21 cellular contexts compared by ENCODE assay signal in genomic region chr4:135123632-135124031, GRCh38.
DNase-seq lines count a peak whose midpoint lies in the region; ATAC-seq and TF ChIP-seq lines count a peak whose summit lies in the region.
"Had no signal": no experiment of that assay in that cellular context is flagged by ENCODE, and none has a peak within 500 bp of the region (broad histone marks: within the 10 kb centered on the region; RNA-seq: fewer than 3 reads in every experiment).

No MANE protein-coding gene starts in this region.

- peak overlapping the region in 2 of 3 experiments; percentile 12 to 65; a peak in 3 of 7 replicates for H3K27ac Mint-ChIP-seq in H9
- H3K27ac Mint-ChIP-seq in WTC11: peak overlapping the region; percentile 66; the same call in 1 of the 2 replicates
- peak overlapping the region; percentile 22 for H3K27ac Mint-ChIP-seq in progenitor cell of endocrine pancreas
- H3K27ac Mint-ChIP-seq: T-cell had no signal

- H3K27me3 Mint-ChIP-seq in H9 (ENCODE audit: low read depth) (no peaks in the 10 kb centered on the region), WTC11 (ENCODE audit: low read depth) (no peaks in the 10 kb centered on the region), progenitor cell of endocrine pancreas (no peaks in the 10 kb centered on the region)
- H3K27me3 Mint-ChIP-seq: T-cell had no signal

- no peak overlapping the region for H3K4ac ChIP-seq in H9 (ENCODE audit: low read depth, low read length)

- H3K9ac ChIP-seq in H9 (ENCODE audit: extremely low read depth, insufficient read length, low read length): no peak overlapping the region
- H3K9ac ChIP-seq: SK-N-SH had no signal

- TF ChIP-seq CTCF in H9 (conservative IDR thresholded peaks at IDR 0.05) (no peak), WTC11 (IDR thresholded peaks at IDR 0.05) (no peak), dorsolateral prefrontal cortex (IDR thresholded peaks at IDR 0.05 in 54 of 56, conservative IDR thresholded peaks at IDR 0.05 in 2 of 56; ENCODE audit: low read depth in 1 of 56, partially characterized antibody in 56 of 56) (no peak), progenitor cell of endocrine pancreas (IDR thresholded peaks at IDR 0.05; ENCODE audit: unreplicated experiment) (no peak)

- no peak overlapping the region for H4K91ac ChIP-seq in H9 (ENCODE audit: insufficient read length, low read depth, low read length)

- WGBS in H9 (ENCODE audit: extremely low coverage, insufficient read length, low lambda C conversion rate): no CpG with 5 or more reads among the region's 1 CpG

- H3K9me3 ChIP-seq in H9 (ENCODE audit: control insufficient read depth, low read depth, low read length): no peaks in the 10 kb centered on the region
- H3K9me3 ChIP-seq: SK-N-SH had no signal

- H3K18ac ChIP-seq in H9 (ENCODE audit: insufficient read length, low read depth, low read length): no peak overlapping the region

- no peaks in the 10 kb centered on the region for H3K4me1 ChIP-seq in H9 (ENCODE audit: insufficient read depth, low read length)

- H3K79me1 ChIP-seq in H9 (ENCODE audit: insufficient read depth, low read depth, low read length, poor library complexity, severe bottlenecking): no peaks in the 10 kb centered on the region

- H3K4me3 Mint-ChIP-seq in H9 (no peak overlapping the region), WTC11 (no peak overlapping the region), progenitor cell of endocrine pancreas (ENCODE audit: low read depth) (no peak overlapping the region)
- H3K4me3 Mint-ChIP-seq: T-cell had no signal

- POLR2A ChIA-PET in WTC11 (lab: Charles Lee): no interaction called here

- H3K4me1 Mint-ChIP-seq in H9 (peaks cover 3 to 6% of the 10 kb centered on the region in 2 experiments; a peak in 2 of 4 replicates), WTC11 (peaks cover 12% of the 10 kb centered on the region), progenitor cell of endocrine pancreas (ENCODE audit: low read depth) (peaks cover 31% of the 10 kb centered on the region)
- H3K4me1 Mint-ChIP-seq: T-cell had no signal

- H3K36me3 Mint-ChIP-seq in H9 (ENCODE audit: insufficient read depth in 1 of 3, low read depth in 3 of 3) (no peaks in the 10 kb centered on the region), WTC11 (no peaks in the 10 kb centered on the region), progenitor cell of endocrine pancreas (ENCODE audit: insufficient read depth) (no peaks in the 10 kb centered on the region)
- H3K36me3 Mint-ChIP-seq: T-cell had no signal

- CTCF ChIA-PET in WTC11 (lab: Charles Lee): no interaction called here

- no peak for DNase-seq in H9
- DNase-seq in WTC11 (ENCODE audit: low spot score): no peak
- DNase-seq in dorsolateral prefrontal cortex: no peak
- no peak for DNase-seq in progenitor cell of endocrine pancreas (ENCODE audit: low spot score, unreplicated experiment)
- no peak for DNase-seq in SKM-1 treated with dmso at 0.1 percent for 144 hours (lab: John Stamatoyannopoulos, UW; ENCODE audit: unreplicated experiment)
- DNase-seq in NCI-H526 treated with DMSO at 0.1 percent for 48 hours (lab: John Stamatoyannopoulos, UW): no peak
- DNase-seq: ACHN, AML-193, GDM1, GOT3, KBM-7, NCI-H1105, NCI-H1694, NCI-H2081 treated with DMSO at 0.1 percent for 48 hours, NCI-H2227 treated with DMSO at 0.1 percent for 48 hours, NCI-H526, SK-N-SH, T-cell had no signal

- no peak overlapping the region for H2AK5ac ChIP-seq in H9 (ENCODE audit: insufficient read length, low read length)

- H3K27ac ChIP-seq in H9 (ENCODE audit: insufficient read length, low read depth, low read length) (no peak overlapping the region), dorsolateral prefrontal cortex (peak overlapping the region in 45 of 59 donors; percentile 1 to 84 (median 54))
- H3K27ac ChIP-seq: C4-2B had no signal

- H3K23ac ChIP-seq in H9 (ENCODE audit: insufficient read length, low read depth, low read length): no peak overlapping the region

- H3K56ac ChIP-seq in H9 (ENCODE audit: insufficient read length, low read depth, low read length): no peak overlapping the region

- intact Hi-C loops in dorsolateral prefrontal cortex (cut with DNase I): no loop called here

- H2BK20ac ChIP-seq in H9 (ENCODE audit: low read depth, low read length, poor library complexity, severe bottlenecking): no peak overlapping the region

- H2BK5ac ChIP-seq in H9 (ENCODE audit: insufficient read length, low read length): no peak overlapping the region

- H2AFZ ChIP-seq in H9 (ENCODE audit: low read length): no peak overlapping the region

- no peaks in the 10 kb centered on the region for H3K27me3 ChIP-seq in H9 (ENCODE audit: insufficient read depth, low read length)
- no peaks in the 10 kb centered on the region for H3K27me3 ChIP-seq in dorsolateral prefrontal cortex

- H3K23me2 ChIP-seq in H9 (ENCODE audit: insufficient read length, low read depth, low read length, poor library complexity, severe bottlenecking): no peaks in the 10 kb centered on the region

- H3K79me2 ChIP-seq in H9 (ENCODE audit: insufficient read depth, low read length): no peaks in the 10 kb centered on the region

- no peak overlapping the region for H3K14ac ChIP-seq in H9 (ENCODE audit: insufficient read depth, low read length)

- ATAC-seq in WTC11 (no peak), HG02885 (IDR thresholded peaks at IDR 0.05; ENCODE audit: poor library complexity, unreplicated experiment) (no peak)
- ATAC-seq: Right ventricle myocardium inferior, T-cell had no signal

- no peak overlapping the region for H2BK12ac ChIP-seq in H9 (ENCODE audit: insufficient read length, low read depth, low read length)

- H4K5ac ChIP-seq in H9 (ENCODE audit: insufficient read length, low read depth, low read length): no peak overlapping the region

- H4K8ac ChIP-seq in H9 (replicated peaks; ENCODE audit: insufficient read length, low read depth, low read length): no peak overlapping the region

- H2BK15ac ChIP-seq in H9 (ENCODE audit: low read depth, low read length): no peak overlapping the region

- H3K4me3 ChIP-seq in dorsolateral prefrontal cortex: no peak overlapping the region

- no peak overlapping the region for H3K4me2 ChIP-seq in H9 (ENCODE audit: insufficient read depth, insufficient read length, low read length)
- H3K4me2 ChIP-seq: SK-N-SH had no signal

- no peak overlapping the region for H2BK120ac ChIP-seq in H9 (ENCODE audit: low read depth, low read length, poor library complexity, severe bottlenecking)

- no peaks in the 10 kb centered on the region; a peak in 1 of 5 replicates for H3K9me3 Mint-ChIP-seq in H9
- no peaks in the 10 kb centered on the region for H3K9me3 Mint-ChIP-seq in WTC11
- H3K9me3 Mint-ChIP-seq in progenitor cell of endocrine pancreas (ENCODE audit: low read depth): no peaks in the 10 kb centered on the region

- H4K20me1 ChIP-seq in H9 (ENCODE audit: control insufficient read depth, insufficient read depth, insufficient read length): no peaks in the 10 kb centered on the region

- H3T11ph ChIP-seq in H9 (ENCODE audit: low read length): no peak overlapping the region

TF ChIP-seq in WTC11, 78 proteins besides CTCF, POLR2A, EP300 and RAD21:
- TF ChIP-seq NFATC4 (CRISPR knock-in tag; IDR thresholded peaks at IDR 0.05) (no peak), TEAD1 (CRISPR knock-in tag; IDR thresholded peaks at IDR 0.05) (no peak), TCF7 (CRISPR knock-in tag; IDR thresholded peaks at IDR 0.05; ENCODE audit: low read depth) (no peak), ARID4B (CRISPR knock-in tag; IDR thresholded peaks at IDR 0.05; ENCODE audit: borderline replicate concordance) (no peak), GABPB1 (CRISPR knock-in tag; IDR thresholded peaks at IDR 0.05) (peak; percentile 50; the same call in 1 of the 2 replicates)
TF ChIP-seq in WTC11: peak in this region for 1.
